ENCODE assay signal across 1 cellular context in genomic region chr2:112646102-112646719, GRCh38.
A peak's percentile ranks its signal among the peaks of the same experiment; 100 is the strongest.
TF ChIP-seq lines count a peak whose summit lies in the region.

No MANE protein-coding gene starts in this region.

TF ChIP-seq in H1, 55 proteins besides CTCF, POLR2A, EP300 and RAD21:
- TF ChIP-seq SP2 (IDR thresholded peaks at IDR 0.05; ENCODE audit: low read length) (no peak), USF2 (IDR thresholded peaks at IDR 0.05; ENCODE audit: low read length) (no peak), KDM4A (IDR thresholded peaks at IDR 0.05; ENCODE audit: low read depth, low read length, severe bottlenecking) (peak; percentile 32), PHF8 (conservative IDR thresholded peaks at IDR 0.05; ENCODE audit: low read depth, low read length) (0 out of 2 replicates have a peak, but pooled peaks have one; percentile 22), BCL11A (IDR thresholded peaks at IDR 0.05; ENCODE audit: low read depth in 2 of 2, low read length in 2 of 2) (no peak), EGR1 (IDR thresholded peaks at IDR 0.05; ENCODE audit: borderline replicate concordance, low read depth, low read length) (no peak), ASH2L (IDR thresholded peaks at IDR 0.05; ENCODE audit: low read length) (peak; percentile 72), ATF3 (IDR thresholded peaks at IDR 0.05; ENCODE audit: insufficient read depth, low read depth, low read length) (no peak), TCF12 (IDR thresholded peaks at IDR 0.05; ENCODE audit: low read depth, low read length) (no peak)
TF ChIP-seq in H1: peak in this region for 3.
